ENCODE assay signal across 11 cellular contexts in the genomic region with DNA sequence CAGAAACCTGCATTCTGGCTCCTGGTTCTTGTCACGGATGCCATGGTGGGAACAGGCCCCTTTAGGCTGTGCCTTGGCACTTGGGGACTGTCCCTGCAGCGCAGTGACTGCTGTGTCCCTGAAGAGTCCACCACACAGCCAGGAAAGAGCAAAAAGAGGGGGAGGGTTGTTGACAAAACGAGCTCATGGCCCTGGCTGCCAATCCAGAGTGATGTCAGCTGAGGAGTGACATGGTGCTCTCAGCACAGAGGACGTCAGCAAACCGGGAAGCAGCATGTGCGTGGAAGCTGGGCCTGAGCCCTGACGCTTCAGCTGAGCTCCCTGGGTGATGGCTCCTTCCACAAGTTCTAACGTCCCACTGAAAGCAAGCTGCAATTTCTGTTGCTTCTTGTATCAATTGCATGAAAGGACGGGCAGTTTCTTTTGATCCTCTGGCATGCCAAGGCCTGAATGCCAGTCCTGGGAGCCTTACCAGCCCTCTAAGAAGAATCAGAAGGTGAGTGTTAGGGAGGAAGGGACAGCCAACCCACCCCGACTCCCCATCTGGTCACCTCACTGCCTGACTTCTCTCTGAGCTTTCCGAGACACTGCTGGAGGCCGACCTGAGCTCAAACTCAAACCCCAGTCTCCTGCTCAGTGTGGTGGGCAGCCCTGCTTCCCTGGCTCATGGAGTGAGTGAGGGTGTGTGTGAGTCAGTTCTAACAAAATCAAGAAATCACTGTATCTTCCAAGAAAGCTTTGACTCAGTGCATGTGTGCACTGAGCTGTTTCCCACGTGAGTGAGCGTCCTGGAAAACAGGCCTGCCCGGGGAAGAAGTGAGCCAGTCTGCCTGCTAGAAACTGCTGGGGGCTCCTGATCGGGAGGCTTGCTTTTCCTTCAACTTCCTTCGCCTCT. TPM values are rescaled to one million over a fixed set of nuclear protein-coding genes. Genes with fewer than 3 reads are reported as not detected.
DNase-seq lines count a peak whose midpoint lies in the region; ATAC-seq, FAIRE-seq and TF ChIP-seq lines count a peak whose summit lies in the region.
"Had no signal": no experiment of that assay in that cellular context is flagged by ENCODE, and none has a peak within 500 bp of the region (broad histone marks: within the 10 kb centered on the region; RNA-seq: fewer than 3 reads in every experiment).

No MANE protein-coding gene starts in this region.

- TF ChIP-seq CTCF in LNCaP clone FGC (IDR thresholded peaks at IDR 0.05; ENCODE audit: control insufficient read depth, extremely low read depth, insufficient read depth) (no peak), HepG2 (CRISPR knock-in tag; IDR thresholded peaks at IDR 0.05) (0 out of 2 replicates have a peak, but pooled peaks have one; percentile 9), ovary (IDR thresholded peaks at IDR 0.05) (no peak)

- H3K4me1 ChIP-seq in HepG2 (ENCODE audit: insufficient read depth, low read length) = peaks cover 26% of the 10 kb centered on the region
- no peaks in the 10 kb centered on the region for H3K4me1 ChIP-seq in ovary (ENCODE audit: insufficient read depth)

- no peak overlapping the region for H3K4me3 ChIP-seq in LNCaP clone FGC (ENCODE audit: low read depth, low read length)
- peak overlapping the region in 1 of 3 experiments; percentile 62; a peak in 2 of 6 replicates for H3K4me3 ChIP-seq in HepG2 (replicated peaks in 1 of 3; ENCODE audit: insufficient read depth in 1 of 3, low read depth in 2 of 3, low read length in 3 of 3)
- H3K4me3 ChIP-seq in ovary = no peak overlapping the region

- POLR2A ChIA-PET in HepG2 (lab: Yijun Ruan, JAX) = interaction anchor here (0.5 to 1.4 kb wide), 7 partner anchors 12 to 698 kb away, joined by 3 to 4 read pairs (median 3); no protein-coding TSS in a partner anchor

- H3K9ac ChIP-seq in HepG2 (ENCODE audit: insufficient read depth, low read depth, low read length) = peak overlapping the region; percentile 43; the same call in 1 of the 2 replicates

- ATAC-seq in HepG2 = peak; percentile 67
- ATAC-seq in GM18511 (IDR thresholded peaks at IDR 0.05; ENCODE audit: unreplicated experiment) = no peak
- ATAC-seq: activated CD8-positive, alpha-beta memory T cell treated with anti-CD3 and anti-CD28 coated beads, Interleukin-2, amount 10 ng/mL, durations not matched to agents 7 days and 5 days had no signal

- 8% methylated on average over 17 of the region's 17 CpGs for WGBS in HepG2 (ENCODE audit: low lambda C conversion rate)
- WGBS in ovary, 3 donors = 65 to 69% (median 68%) methylated on average over 17 of the region's 17 CpGs

- FAIRE-seq in HepG2 (lab: Jason Lieb, UNC) = peak; percentile 32

- H4K20me1 ChIP-seq in HepG2 (ENCODE audit: insufficient read depth, low read length) = no peaks in the 10 kb centered on the region

- in situ Hi-C loops in HepG2 (cut with HindIII; ENCODE audit: extremely low pct_ligation_motif_present, low pct_unique_long_range_greater_than_20kb) = loop anchor here (25.0 kb wide), 1 partner anchor 821 kb away; no protein-coding TSS in a partner anchor

- H3K36me3 ChIP-seq in HepG2 (replicated peaks in 1 of 2; ENCODE audit: control insufficient read depth in 1 of 2, insufficient read depth in 2 of 2, low read length in 2 of 2) = no peaks in the 10 kb centered on the region
- no peaks in the 10 kb centered on the region for H3K36me3 ChIP-seq in ovary

- peak overlapping the region; percentile 87 for H3K4me2 ChIP-seq in HepG2 (ENCODE audit: low read depth, low read length)

- TF ChIP-seq POLR2A in HepG2 (IDR thresholded peaks at IDR 0.05; ENCODE audit: insufficient read depth in 1 of 2, low read depth in 2 of 2, low read length in 2 of 2) (no peak), ovary (IDR thresholded peaks at IDR 0.05) (no peak)

- peak; percentile 82 for DNase-seq in AG08395 (ENCODE audit: low spot score)
- peak; percentile 30 for DNase-seq in LNCaP clone FGC (ENCODE audit: low read depth)
- DNase-seq in cerebellum (ENCODE audit: low spot score) = peak; percentile 23
- DNase-seq in HepG2 (ENCODE audit: low spot score) = peak; percentile 57
- DNase-seq in COLO829 (ENCODE audit: low spot score) = no peak
- DNase-seq in retina = no peak
- no peak for DNase-seq in ovary
- DNase-seq: activated CD8-positive, alpha-beta memory T cell treated with anti-CD3 and anti-CD28 coated beads, Interleukin-2, amount 10 ng/mL, durations not matched to agents 7 days and 5 days; CD4-positive, alpha-beta T cell; stimulated activated CD4-positive, alpha-beta T cell treated with anti-CD3 and anti-CD28 coated beads, Interleukin-2, amount 100 ng/mL, for 24 hours had no signal

- H3K27me3 ChIP-seq in HepG2 (ENCODE audit: control insufficient read depth in 1 of 2, insufficient read depth in 2 of 2, low read length in 2 of 2) (peaks cover 12 to 42% of the 10 kb centered on the region in 2 experiments), ovary (no peaks in the 10 kb centered on the region)

- peak overlapping the region; percentile 78 for H2AFZ ChIP-seq in HepG2 (ENCODE audit: low read length)

- H3K9me3 ChIP-seq in HepG2 (ENCODE audit: low read length) (no peaks in the 10 kb centered on the region), ovary (no peaks in the 10 kb centered on the region)

- no peaks in the 10 kb centered on the region for H3K79me2 ChIP-seq in HepG2 (ENCODE audit: insufficient read depth, low read length)

- no TSS peak for BruUV-seq in HepG2 (replicated peaks; lab: Mats Ljungman, UMichigan)

- TF ChIP-seq EP300 in HepG2 (IDR thresholded peaks at IDR 0.05; ENCODE audit: low read depth in 2 of 2, low read length in 2 of 2) (no peak), HepG2 (CRISPR knock-in tag; IDR thresholded peaks at IDR 0.05; ENCODE audit: borderline replicate concordance) (no peak), ovary (IDR thresholded peaks at IDR 0.05) (no peak)

- no peak for TF ChIP-seq RAD21 in HepG2 (CRISPR knock-in tag; IDR thresholded peaks at IDR 0.05)

- CTCF ChIA-PET in HepG2 (lab: Yijun Ruan, JAX; ENCODE audit: low intra/inter-chr PET ratio, low total read pairs) = no interaction called here

- intact Hi-C loops in HepG2 (cut with micrococcal nuclease; ENCODE audit: unreplicated experiment) = no loop called here
- intact Hi-C loops in ovary (cut with DNase I) = no loop called here

- no peak overlapping the region for H3K27ac ChIP-seq in HepG2 (ENCODE audit: extremely low read length, insufficient read depth, low read length)
- no peak overlapping the region for H3K27ac ChIP-seq in ovary

RNA-seq across cellular contexts. Expression of a gene that starts 14.7 kb away (rescaled TPM):
- total RNA-seq in cerebellum = 12.3 TPM
- total RNA-seq in HepG2 (2016; rRNA removed; fragmentation: Illumina TruSeq; extraction: Trizol) = 6.4 and 8.5 TPM in 2 replicates
- total RNA-seq in HepG2 (2016; cell fraction: cytosol; rRNA removed; fragmentation: Illumina TruSeq; extraction: Trizol; ENCODE audit: low read depth) = 0.71 and 1.2 TPM in 2 replicates
- 5.9 and 8.3 TPM in 2 replicates for total RNA-seq in HepG2 (2016; cell fraction: insoluble cytoplasmic fraction; rRNA removed; fragmentation: Illumina TruSeq; extraction: Trizol)
- 4.3 and 4.8 TPM in 2 replicates for total RNA-seq in HepG2 (2016; cell fraction: membrane; rRNA removed; fragmentation: Illumina TruSeq; extraction: Trizol)
- total RNA-seq in HepG2 (2016; cell fraction: nucleus; rRNA removed; fragmentation: Illumina TruSeq; extraction: Trizol) = 8.4 and 9.8 TPM in 2 replicates
- 10.3 and 12.5 TPM in 2 replicates for polyA plus RNA-seq in HepG2 (2011; rRNA removed)
- 5.1 and 6.8 TPM in 2 replicates for polyA plus RNA-seq in HepG2 (2011; cell fraction: cytosol; rRNA removed)
- 27.1 and 28.5 TPM in 2 replicates for polyA plus RNA-seq in HepG2 (2011; cell fraction: nucleus; rRNA removed)
- polyA plus RNA-seq in HepG2 (2012) = 6.9 and 7.4 TPM in 2 replicates
- polyA plus RNA-seq in HepG2 (2016; cell fraction: cytosol; fragmentation: Illumina TruSeq; extraction: Trizol; ENCODE audit: low read depth) = 0.82 and 0.98 TPM in 2 replicates
- polyA plus RNA-seq in HepG2 (2016; cell fraction: insoluble cytoplasmic fraction; fragmentation: Illumina TruSeq; extraction: Trizol; ENCODE audit: low read depth) = 6.2 TPM in 2 replicates
- 2.9 and 3.1 TPM in 2 replicates for polyA plus RNA-seq in HepG2 (2016; cell fraction: membrane; fragmentation: Illumina TruSeq; extraction: Trizol; ENCODE audit: low read depth)
- 27.6 and 28.5 TPM in 2 replicates for polyA plus RNA-seq in HepG2 (2016; cell fraction: nucleus; fragmentation: Illumina TruSeq; extraction: Trizol; ENCODE audit: insufficient read depth, low read depth)
- 4.4 and 6.5 TPM in 2 replicates for polyA minus RNA-seq in HepG2 (2011; rRNA and poly(A)+ RNA removed; ENCODE audit: low replicate concordance)
- polyA minus RNA-seq in HepG2 (2011; cell fraction: cytosol; rRNA and poly(A)+ RNA removed) = 2.9 and 3.2 TPM in 2 replicates
- polyA minus RNA-seq in HepG2 (2011; cell fraction: nucleus; rRNA and poly(A)+ RNA removed) = 5.0 and 6.2 TPM in 2 replicates
- under 1 TPM in 6 of 7 donors, not detected in 1; 0.23 to 0.87 (median 0.54) TPM for total RNA-seq in ovary
- 1 to 10 TPM in 1 of 2 donors, under 1 TPM in 1; 0.52 to 1.7 TPM for polyA plus RNA-seq in ovary
- total RNA-seq: activated CD8-positive, alpha-beta memory T cell treated with anti-CD3 and anti-CD28 coated beads, Interleukin-2, amount 10 ng/mL, durations not matched to agents 7 days and 5 days; CD4-positive, alpha-beta T cell had no signal

RNA-seq across cellular contexts. Expression of a gene that starts 18.2 kb away (rescaled TPM):
- total RNA-seq in cerebellum (4.1 TPM), HepG2 (2016; rRNA removed; fragmentation: Illumina TruSeq; extraction: Trizol) (not detected in 2 replicates), ovary (under 1 TPM in 1 of 7 donors, not detected in 6; 0.50 TPM)
- total RNA-seq in HepG2 (2016; cell fraction: cytosol; rRNA removed; fragmentation: Illumina TruSeq; extraction: Trizol; ENCODE audit: low read depth) = not detected in 2 replicates
- not detected in 2 replicates for total RNA-seq in HepG2 (2016; cell fraction: insoluble cytoplasmic fraction; rRNA removed; fragmentation: Illumina TruSeq; extraction: Trizol)
- total RNA-seq in HepG2 (2016; cell fraction: membrane; rRNA removed; fragmentation: Illumina TruSeq; extraction: Trizol) = not detected in 2 replicates
- not detected in 2 replicates for total RNA-seq in HepG2 (2016; cell fraction: nucleus; rRNA removed; fragmentation: Illumina TruSeq; extraction: Trizol)
- polyA plus RNA-seq in HepG2 (2011; rRNA removed) (not detected in 2 replicates), ovary (under 1 TPM; 0.08 to 0.10 TPM)
- 0.03 TPM in 1 of 2 replicates, not detected in the other for polyA plus RNA-seq in HepG2 (2011; cell fraction: cytosol; rRNA removed)
- polyA plus RNA-seq in HepG2 (2011; cell fraction: nucleus; rRNA removed) = not detected in 2 replicates
- 0.29 TPM in 1 of 2 replicates, not detected in the other for polyA plus RNA-seq in HepG2 (2012)
- not detected in 2 replicates for polyA plus RNA-seq in HepG2 (2016; cell fraction: cytosol; fragmentation: Illumina TruSeq; extraction: Trizol; ENCODE audit: low read depth)
- not detected in 2 replicates for polyA plus RNA-seq in HepG2 (2016; cell fraction: insoluble cytoplasmic fraction; fragmentation: Illumina TruSeq; extraction: Trizol; ENCODE audit: low read depth)
- polyA plus RNA-seq in HepG2 (2016; cell fraction: membrane; fragmentation: Illumina TruSeq; extraction: Trizol; ENCODE audit: low read depth) = not detected in 2 replicates
- not detected in 2 replicates for polyA plus RNA-seq in HepG2 (2016; cell fraction: nucleus; fragmentation: Illumina TruSeq; extraction: Trizol; ENCODE audit: insufficient read depth, low read depth)
- not detected in 2 replicates for polyA minus RNA-seq in HepG2 (2011; rRNA and poly(A)+ RNA removed; ENCODE audit: low replicate concordance)
- not detected in 2 replicates for polyA minus RNA-seq in HepG2 (2011; cell fraction: cytosol; rRNA and poly(A)+ RNA removed)
- polyA minus RNA-seq in HepG2 (2011; cell fraction: nucleus; rRNA and poly(A)+ RNA removed) = not detected in 2 replicates
- total RNA-seq: activated CD8-positive, alpha-beta memory T cell treated with anti-CD3 and anti-CD28 coated beads, Interleukin-2, amount 10 ng/mL, durations not matched to agents 7 days and 5 days; CD4-positive, alpha-beta T cell had no signal

Comparison
In these comparisons a context has a peak if more than half of its experiments do, and no peak if none do; other contexts are left out.
1. DNase-seq: peak in AG08395 (single experiment), LNCaP clone FGC (single experiment), cerebellum (single experiment) and HepG2 (single experiment); none in COLO829 (single experiment), retina (single experiment) and ovary (0 of 5).